In the genomic region with DNA sequence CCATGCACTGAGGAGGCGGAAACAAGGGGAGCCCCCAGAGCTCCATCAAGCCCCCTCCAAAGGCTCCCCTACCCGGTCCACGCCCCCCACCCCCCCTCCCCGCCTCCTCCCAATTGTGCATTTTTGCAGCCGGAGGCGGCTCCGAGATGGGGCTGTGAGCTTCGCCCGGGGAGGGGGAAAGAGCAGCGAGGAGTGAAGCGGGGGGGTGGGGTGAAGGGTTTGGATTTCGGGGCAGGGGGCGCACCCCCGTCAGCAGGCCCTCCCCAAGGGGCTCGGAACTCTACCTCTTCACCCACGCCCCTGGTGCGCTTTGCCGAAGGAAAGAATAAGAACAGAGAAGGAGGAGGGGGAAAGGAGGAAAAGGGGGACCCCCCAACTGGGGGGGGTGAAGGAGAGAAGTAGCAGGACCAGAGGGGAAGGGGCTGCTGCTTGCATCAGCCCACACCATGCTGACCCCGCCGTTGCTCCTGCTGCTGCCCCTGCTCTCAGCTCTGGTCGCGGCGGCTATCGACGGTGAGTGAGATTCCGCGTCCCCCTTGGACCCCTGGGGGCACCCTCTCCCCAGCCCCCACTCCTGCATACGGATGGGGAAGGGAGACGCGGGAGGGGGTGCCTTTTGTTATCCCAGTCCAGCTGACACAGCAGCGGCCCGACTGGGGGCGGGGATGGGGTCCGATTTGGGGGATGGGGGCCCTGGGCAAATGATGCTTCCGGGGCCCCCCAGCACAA, we compare ENCODE assay signal across 8 cellular contexts. TPM values are rescaled to one million over a fixed set of nuclear protein-coding genes. Genes with fewer than 3 reads are reported as not detected.
DNase-seq lines count a peak whose midpoint lies in the region; ATAC-seq and TF ChIP-seq lines count a peak whose summit lies in the region.

No MANE protein-coding gene starts in this region.

- peaks cover 8% of the 10 kb centered on the region for H3K27me3 Mint-ChIP-seq in IgD-negative memory B cell
- peaks cover 7% of the 10 kb centered on the region for H3K27me3 Mint-ChIP-seq in dendritic cell treated with granulocyte-macrophage colony-stimulating factor and Interleukin-4, amounts not matched to agents 40 ng/mL and 50 ng/mL, for 4 days

- H3K27ac Mint-ChIP-seq in IgD-negative memory B cell: no peak overlapping the region
- peak overlapping the region; percentile 65 for H3K27ac Mint-ChIP-seq in dendritic cell treated with granulocyte-macrophage colony-stimulating factor and Interleukin-4, amounts not matched to agents 40 ng/mL and 50 ng/mL, for 4 days

- H3K36me3 ChIP-seq in muscle layer of duodenum (ENCODE audit: control insufficient read depth in 1 of 2, insufficient read depth in 2 of 2, low read length in 2 of 2): peaks cover 0 to 9% of the 10 kb centered on the region in 2 donors

- H3K36me3 Mint-ChIP-seq in IgD-negative memory B cell: no peaks in the 10 kb centered on the region
- H3K36me3 Mint-ChIP-seq in dendritic cell treated with granulocyte-macrophage colony-stimulating factor and Interleukin-4, amounts not matched to agents 40 ng/mL and 50 ng/mL, for 4 days (ENCODE audit: low read depth): peaks cover 37% of the 10 kb centered on the region

- H3K4me1 ChIP-seq in muscle layer of duodenum (ENCODE audit: control insufficient read depth in 1 of 2, insufficient read depth in 2 of 2, low read length in 2 of 2): peaks cover 31 to 51% of the 10 kb centered on the region in 2 donors

- no peak for TF ChIP-seq CTCF in AG04449 (IDR thresholded peaks at IDR 0.05; ENCODE audit: insufficient read depth, low read length, missing control alignments)

- peaks cover 10 to 12% (median 11%) of the 10 kb centered on the region in 3 donors for H3K4me1 Mint-ChIP-seq in IgD-negative memory B cell
- peaks cover 52% of the 10 kb centered on the region for H3K4me1 Mint-ChIP-seq in dendritic cell treated with granulocyte-macrophage colony-stimulating factor and Interleukin-4, amounts not matched to agents 40 ng/mL and 50 ng/mL, for 4 days (ENCODE audit: low read depth)

- intact Hi-C loops in dendritic cell treated with granulocyte-macrophage colony-stimulating factor and Interleukin-4, amounts not matched to agents 40 ng/mL and 50 ng/mL, for 4 days (cut with micrococcal nuclease): no loop called here

- H3K9me3 Mint-ChIP-seq in IgD-negative memory B cell: peaks cover 0 to under 1% (median 0%) of the 10 kb centered on the region in 3 donors
- H3K9me3 Mint-ChIP-seq in dendritic cell treated with granulocyte-macrophage colony-stimulating factor and Interleukin-4, amounts not matched to agents 40 ng/mL and 50 ng/mL, for 4 days: peaks cover 5% of the 10 kb centered on the region

- POLR2A ChIA-PET in AG04449 (lab: Yijun Ruan, JAX): interaction anchor here (1.0 to 2.3 kb wide), 18 partner anchors 8 to 112 kb away, joined by 3 to 23 read pairs (median 5); a partner anchor contains a TSS

- H3K27me3 ChIP-seq in muscle layer of duodenum (ENCODE audit: low read depth, low read length): no peaks in the 10 kb centered on the region

- CTCF ChIA-PET in AG04449 (lab: Yijun Ruan, JAX): interaction anchor here (0.7 to 24.7 kb wide), 14 partner anchors 6 to 114 kb away, joined by 3 to 874 read pairs (median 10); a partner anchor contains a TSS

- H3K27ac ChIP-seq in muscle layer of duodenum (ENCODE audit: low read length): peak overlapping the region; percentile 71

- no peak for DNase-seq in AG04449 (ENCODE audit: low read depth, low spot score)
- no peak for DNase-seq in SW 1271 (lab: John Stamatoyannopoulos, UW)

- peak overlapping the region; percentile 57 to 96 (median 94) for H3K4me3 Mint-ChIP-seq in IgD-negative memory B cell
- H3K4me3 Mint-ChIP-seq in dendritic cell treated with granulocyte-macrophage colony-stimulating factor and Interleukin-4, amounts not matched to agents 40 ng/mL and 50 ng/mL, for 4 days: peak overlapping the region; percentile 84

- H3K9me3 ChIP-seq in muscle layer of duodenum (ENCODE audit: control insufficient read depth in 1 of 2, low read length in 2 of 2): no peaks in the 10 kb centered on the region

- H3K4me3 ChIP-seq in AG04449 (ENCODE audit: low read depth, low read length): peak overlapping the region; percentile 87
- H3K4me3 ChIP-seq in muscle layer of duodenum (ENCODE audit: low read depth in 1 of 2, low read length in 2 of 2): peak overlapping the region; percentile 70 to 87

- ATAC-seq in HG03175 (IDR thresholded peaks at IDR 0.05; ENCODE audit: unreplicated experiment) (no peak), HG02623 (IDR thresholded peaks at IDR 0.05; ENCODE audit: unreplicated experiment) (no peak), HG02970 (IDR thresholded peaks at IDR 0.05; ENCODE audit: low FRiP score, unreplicated experiment) (no peak)

RNA-seq across cellular contexts. Expression of a gene that starts 0.4 kb away (rescaled TPM):
- 0.19 TPM for polyA plus RNA-seq in IgD-negative memory B cell

RNA-seq across cellular contexts. Expression of a gene that starts 17.5 kb away (rescaled TPM):
- 130 TPM for polyA plus RNA-seq in IgD-negative memory B cell

RNA-seq across cellular contexts. Expression of a gene that starts 18.7 kb away (rescaled TPM):
- not detected for polyA plus RNA-seq in IgD-negative memory B cell

RNA-seq across cellular contexts. Expression of a gene that starts 39.8 kb away (rescaled TPM):
- 0.81 TPM for polyA plus RNA-seq in IgD-negative memory B cell

RNA-seq across cellular contexts. Expression of a gene that starts 50.1 kb away (rescaled TPM):
- polyA plus RNA-seq in IgD-negative memory B cell: 4.3 TPM
